Comparison of ENCODE assay signal across 14 cellular contexts in the genomic region with DNA sequence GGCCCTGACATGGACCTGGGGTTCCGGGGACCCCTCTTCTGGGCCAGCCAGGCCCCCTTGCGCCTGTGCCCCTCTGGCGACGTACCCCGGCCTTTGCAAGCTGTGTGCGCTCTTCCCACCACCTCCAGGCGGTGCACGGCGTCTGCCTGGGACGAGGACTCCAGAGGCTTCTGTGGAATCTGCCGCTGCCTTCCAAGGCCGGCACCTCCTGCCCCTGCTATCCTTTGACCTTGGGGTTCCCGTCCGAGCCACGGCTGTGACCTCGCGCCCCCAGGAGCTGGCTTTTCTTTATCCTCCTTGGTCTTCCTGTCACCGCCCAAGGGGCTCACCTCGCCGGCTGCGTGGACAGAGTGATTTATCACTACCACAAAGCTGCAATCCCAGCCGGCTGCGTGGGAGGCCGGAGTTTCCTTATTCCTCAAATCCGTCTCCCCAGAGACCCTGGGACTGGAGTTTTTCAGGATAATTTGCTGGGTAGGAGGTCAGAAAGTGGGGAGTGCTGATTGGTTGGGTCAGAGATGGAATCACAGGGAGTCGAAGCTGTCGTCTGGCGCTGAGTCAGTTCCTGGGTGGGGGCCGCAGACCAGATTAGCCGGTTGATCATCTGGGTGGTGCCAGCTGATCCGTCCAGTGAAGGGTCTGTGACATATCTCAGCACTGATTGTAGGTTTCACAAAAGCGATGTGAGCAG. TPM values are rescaled to one million over a fixed set of nuclear protein-coding genes. Genes with fewer than 3 reads are reported as not detected.
DNase-seq lines count a peak whose midpoint lies in the region; ATAC-seq, FAIRE-seq and TF ChIP-seq lines count a peak whose summit lies in the region.
"Had no signal": no experiment of that assay in that cellular context is flagged by ENCODE, and none has a peak within 500 bp of the region (broad histone marks: within the 10 kb centered on the region; RNA-seq: fewer than 3 reads in every experiment).

No MANE protein-coding gene starts in this region.

- WGBS in small intestine, 3 donors: 69 to 87% (median 75%) methylated on average over 25 to 32 of the region's 32 CpGs

- CTCF ChIA-PET in activated B cell treated with CpG ODN at 0.5 μM for 24 hours (lab: Charles Lee): no interaction called here

- no peaks in the 10 kb centered on the region for H3K36me3 ChIP-seq in small intestine (ENCODE audit: control insufficient read depth in 2 of 2, insufficient read depth in 2 of 2, low read length in 2 of 2)
- H3K36me3 ChIP-seq: esophagus muscularis mucosa, thoracic aorta had no signal

- no peaks in the 10 kb centered on the region for H3K27me3 ChIP-seq in small intestine (ENCODE audit: control insufficient read depth in 2 of 2, insufficient read depth in 2 of 2, low read length in 2 of 2)

- FAIRE-seq in small intestine (lab: Jason Lieb, UNC): no peak

- no peak overlapping the region for H3K27ac ChIP-seq in small intestine (ENCODE audit: low read depth in 1 of 2, low read length in 1 of 2)
- H3K27ac ChIP-seq: esophagus muscularis mucosa, GM23248, HL-60, thoracic aorta had no signal

- no peaks in the 10 kb centered on the region for H3K9me3 ChIP-seq in small intestine (ENCODE audit: control insufficient read depth, low read depth)
- H3K9me3 ChIP-seq: esophagus muscularis mucosa, thoracic aorta had no signal

- no peaks in the 10 kb centered on the region for H3K4me1 ChIP-seq in small intestine (ENCODE audit: control insufficient read depth in 2 of 2, insufficient read depth in 1 of 2, low read depth in 1 of 2, low read length in 1 of 2)

- POLR2A ChIA-PET in activated B cell treated with CpG ODN at 0.5 μM for 24 hours (lab: Charles Lee): no interaction called here

- H3K27ac Mint-ChIP-seq in activated B cell treated with CpG ODN at 0.5 μM for 24 hours (no peak overlapping the region), progenitor cell of endocrine pancreas (peak overlapping the region; percentile 71)

- intact Hi-C loops in activated B cell treated with CpG ODN at 0.5 μM for 24 hours (cut with micrococcal nuclease) (no loop called here), left ventricle myocardium superior (cut with micrococcal nuclease) (no loop called here)

- H3K4me3 Mint-ChIP-seq in activated B cell treated with CpG ODN at 0.5 μM for 24 hours (no peak overlapping the region), progenitor cell of endocrine pancreas (ENCODE audit: low read depth) (no peak overlapping the region)

- no peak overlapping the region for H3K4me3 ChIP-seq in small intestine (ENCODE audit: low read depth in 1 of 2, low read length in 2 of 2)
- H3K4me3 ChIP-seq: esophagus muscularis mucosa, GM23248, thoracic aorta had no signal

- H3K27me3 Mint-ChIP-seq in activated B cell treated with CpG ODN at 0.5 μM for 24 hours: no peaks in the 10 kb centered on the region
- H3K27me3 Mint-ChIP-seq in progenitor cell of endocrine pancreas: no peaks in the 10 kb centered on the region

- TF ChIP-seq CTCF in activated B cell treated with CpG ODN at 0.5 μM for 24 hours (IDR thresholded peaks at IDR 0.05) (no peak), progenitor cell of endocrine pancreas (IDR thresholded peaks at IDR 0.05; ENCODE audit: unreplicated experiment) (no peak)

- no peaks in the 10 kb centered on the region for H3K4me1 Mint-ChIP-seq in activated B cell treated with CpG ODN at 0.5 μM for 24 hours
- H3K4me1 Mint-ChIP-seq in progenitor cell of endocrine pancreas (ENCODE audit: low read depth): peaks cover 19% of the 10 kb centered on the region

- DNase-seq in ELR (ENCODE audit: low read depth) (peak; percentile 26), activated B cell treated with CpG ODN at 0.5 μM for 24 hours (peak; percentile 9), left ventricle myocardium superior (peak; percentile 50), progenitor cell of endocrine pancreas (ENCODE audit: low spot score, unreplicated experiment) (no peak), putamen (ENCODE audit: low spot score) (no peak), NCI-H82 (lab: John Stamatoyannopoulos, UW) (no peak), small intestine (no peak)
- DNase-seq: amygdala, GM23248, NCI-H187 treated with DMSO at 0.1 percent for 48 hours had no signal

- no peaks in the 10 kb centered on the region for H3K36me3 Mint-ChIP-seq in activated B cell treated with CpG ODN at 0.5 μM for 24 hours (ENCODE audit: low read depth)
- no peaks in the 10 kb centered on the region for H3K36me3 Mint-ChIP-seq in progenitor cell of endocrine pancreas (ENCODE audit: insufficient read depth)

- ATAC-seq in activated B cell treated with CpG ODN at 0.5 μM for 24 hours (ENCODE audit: low read depth): no peak
- peak; percentile 54 for ATAC-seq in left ventricle myocardium superior
- ATAC-seq in HG03520 (IDR thresholded peaks at IDR 0.05; ENCODE audit: unreplicated experiment): no peak

- H3K9me3 Mint-ChIP-seq in activated B cell treated with CpG ODN at 0.5 μM for 24 hours (no peaks in the 10 kb centered on the region), progenitor cell of endocrine pancreas (ENCODE audit: low read depth) (no peaks in the 10 kb centered on the region)

RNA-seq across cellular contexts. Expression of a gene that starts 19.9 kb away (rescaled TPM):
- total RNA-seq in activated B cell treated with CpG ODN at 0.5 μM for 24 hours (19.5 and 23.8 TPM in 2 replicates), left ventricle myocardium superior (6.8 TPM), progenitor cell of endocrine pancreas (52.3 and 55.6 TPM in 2 replicates)
- polyA plus RNA-seq in small intestine: 10 to 100 TPM in 1 of 3 donors, 1 to 10 TPM in 2; 3.8 to 20.3 (median 6.3) TPM

RNA-seq across cellular contexts. Expression of a gene that starts 57.3 kb away (rescaled TPM):
- total RNA-seq in activated B cell treated with CpG ODN at 0.5 μM for 24 hours (69.9 and 75.6 TPM in 2 replicates), left ventricle myocardium superior (51.9 TPM), progenitor cell of endocrine pancreas (71.1 and 72.7 TPM in 2 replicates)
- 10 to 100 TPM; 34.9 to 69.7 (median 41.6) TPM for polyA plus RNA-seq in small intestine

Comparison
In these comparisons a context has a peak if more than half of its experiments do, and no peak if none do; other contexts are left out.
1. DNase-seq: peak in ELR (single experiment), activated B cell treated with CpG ODN at 0.5 μM for 24 hours (single experiment) and left ventricle myocardium superior (single experiment); none in progenitor cell of endocrine pancreas (single experiment), putamen (single experiment), NCI-H82 (single experiment) and small intestine (single experiment).